Comparison of ENCODE assay signal across 24 cellular contexts in the genomic region with DNA sequence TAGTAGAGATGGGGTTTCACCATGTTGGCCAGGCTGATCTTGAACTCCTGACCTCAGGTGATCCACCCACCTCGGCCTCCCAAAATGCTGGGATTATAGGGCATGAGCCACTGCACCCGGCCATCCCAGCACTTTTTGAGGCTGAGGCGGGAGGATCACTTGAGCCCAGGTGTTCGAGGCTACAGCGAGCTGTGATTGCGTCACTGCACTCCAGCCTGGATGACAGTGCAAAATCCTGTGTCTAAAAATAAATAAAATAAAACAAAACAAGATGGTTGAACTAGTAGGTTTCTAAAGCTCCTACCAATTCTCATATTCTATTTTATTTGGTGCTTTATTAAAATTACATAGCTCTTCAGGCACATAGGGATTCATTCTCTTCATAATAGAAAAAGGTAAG.
DNase-seq lines count a peak whose midpoint lies in the region; ATAC-seq, FAIRE-seq and TF ChIP-seq lines count a peak whose summit lies in the region.
"Had no signal": no experiment of that assay in that cellular context is flagged by ENCODE, and none has a peak within 500 bp of the region (broad histone marks: within the 10 kb centered on the region; RNA-seq: fewer than 3 reads in every experiment).

No MANE protein-coding gene starts in this region.

- peaks cover 18% of the 10 kb centered on the region for H3F3A ChIP-seq in PC-9 (ENCODE audit: insufficient read depth, low read depth)

- TF ChIP-seq CTCF in HepG2 (CRISPR knock-in tag; IDR thresholded peaks at IDR 0.05): no peak
- TF ChIP-seq CTCF in right lobe of liver (IDR thresholded peaks at IDR 0.05): no peak
- no peak for TF ChIP-seq CTCF in PC-9 (conservative IDR thresholded peaks at IDR 0.05)
- TF ChIP-seq CTCF in fibroblast of mammary gland (conservative IDR thresholded peaks at IDR 0.05; ENCODE audit: control insufficient read depth, insufficient read depth, low read depth, low read length): no peak

- no peak overlapping the region for H3K27ac ChIP-seq in HepG2 (ENCODE audit: extremely low read length, insufficient read depth, low read length)
- H3K27ac ChIP-seq in right lobe of liver: no peak overlapping the region
- peak overlapping the region; percentile 99; the same call in 1 of the 2 replicates for H3K27ac ChIP-seq in PC-9
- H3K27ac ChIP-seq: 22Rv1 had no signal

- no peak overlapping the region for H3K4me2 ChIP-seq in HepG2 (ENCODE audit: low read depth, low read length)
- H3K4me2 ChIP-seq in PC-9: no peak overlapping the region
- H3K4me2 ChIP-seq: GM23338 had no signal

- no peak for FAIRE-seq in HepG2 (lab: Jason Lieb, UNC)
- FAIRE-seq: A204.1, D721Med, GM12878, GM19239 had no signal

- H3K4me3 ChIP-seq in HepG2 (replicated peaks in 1 of 3; ENCODE audit: insufficient read depth in 1 of 3, low read depth in 2 of 3, low read length in 3 of 3) (no peak overlapping the region), right lobe of liver (no peak overlapping the region), PC-9 (no peak overlapping the region), fibroblast of mammary gland (ENCODE audit: control insufficient read depth, low read depth, low read length) (no peak overlapping the region)
- H3K4me3 ChIP-seq: BLaER1 treated with 17β-estradiol and CSF1 and Interleukin-3, amounts not matched to agents 10 nM and 100 nM; GM12878; GM23338 had no signal

- TF ChIP-seq EP300 in HepG2 (IDR thresholded peaks at IDR 0.05; ENCODE audit: low read depth in 2 of 2, low read length in 2 of 2): no peak
- TF ChIP-seq EP300 in HepG2 (CRISPR knock-in tag; IDR thresholded peaks at IDR 0.05; ENCODE audit: borderline replicate concordance): no peak

- intact Hi-C loops in HepG2 (cut with micrococcal nuclease; ENCODE audit: unreplicated experiment): no loop called here
- intact Hi-C loops in right lobe of liver (cut with DNase I): no loop called here
- intact Hi-C loops in PC-9 (cut with micrococcal nuclease; ENCODE audit: unreplicated experiment): no loop called here

- in situ Hi-C loops in HepG2 (cut with HindIII; ENCODE audit: extremely low pct_ligation_motif_present, low pct_unique_long_range_greater_than_20kb): no loop called here

- H3K9me2 ChIP-seq in PC-9 (ENCODE audit: insufficient read depth): no peaks in the 10 kb centered on the region

- DNase-seq in HepG2 (ENCODE audit: low spot score) (no peak), right lobe of liver (no peak), PC-9 (no peak), fibroblast of mammary gland (ENCODE audit: low read depth) (peak; percentile 14), NCI-H2029 (lab: John Stamatoyannopoulos, UW) (no peak)
- DNase-seq: ACHN; AML-193; BE2C; CD4-positive, alpha-beta T cell; CD8-positive, alpha-beta memory T cell; DMS 273 treated with DMSO at 0.1 percent for 48 hours; DMS79; EL; GDM1; H7; HCEC 1CT had no signal

- TF ChIP-seq RAD21 in HepG2 (CRISPR knock-in tag; IDR thresholded peaks at IDR 0.05): no peak

- no peaks in the 10 kb centered on the region for H4K20me1 ChIP-seq in HepG2 (ENCODE audit: insufficient read depth, low read length)
- H4K20me1 ChIP-seq in PC-9 (ENCODE audit: insufficient read depth): no peaks in the 10 kb centered on the region
- H4K20me1 ChIP-seq: BLaER1 treated with 17β-estradiol and CSF1 and Interleukin-3, amounts not matched to agents 10 nM and 100 nM had no signal

- no peak overlapping the region for H2AFZ ChIP-seq in HepG2 (ENCODE audit: low read length)
- H2AFZ ChIP-seq in PC-9: no peak overlapping the region
- H2AFZ ChIP-seq: GM23338 had no signal

- H3K36me3 ChIP-seq in HepG2 (replicated peaks in 1 of 2; ENCODE audit: control insufficient read depth in 1 of 2, insufficient read depth in 2 of 2, low read length in 2 of 2): no peaks in the 10 kb centered on the region
- H3K36me3 ChIP-seq in right lobe of liver: no peaks in the 10 kb centered on the region
- no peaks in the 10 kb centered on the region for H3K36me3 ChIP-seq in PC-9 (ENCODE audit: low read depth)
- H3K36me3 ChIP-seq: BE2C; BLaER1 treated with 17β-estradiol and CSF1 and Interleukin-3, amounts not matched to agents 10 nM and 100 nM had no signal

- no peak overlapping the region for H3K9ac ChIP-seq in HepG2 (ENCODE audit: insufficient read depth, low read depth, low read length)
- H3K9ac ChIP-seq: BLaER1 treated with 17β-estradiol and CSF1 and Interleukin-3, amounts not matched to agents 10 nM and 100 nM had no signal

- 4% methylated on average over 6 of the region's 6 CpGs for WGBS in HepG2 (ENCODE audit: low lambda C conversion rate)
- 70% methylated on average over 5 of the region's 6 CpGs for WGBS in right lobe of liver (ENCODE audit: insufficient coverage, low coverage, low lambda C conversion rate, missing lambda C conversion rate)

- BruUV-seq in HepG2 (replicated peaks; lab: Mats Ljungman, UMichigan) (no TSS peak), PC-9 (replicated peaks; lab: Mats Ljungman, UMichigan) (no TSS peak)

- H3K27me3 ChIP-seq in HepG2 (ENCODE audit: control insufficient read depth in 1 of 2, insufficient read depth in 2 of 2, low read length in 2 of 2) (no peaks in the 10 kb centered on the region), right lobe of liver (no peaks in the 10 kb centered on the region), PC-9 (ENCODE audit: insufficient read depth, low read depth) (no peaks in the 10 kb centered on the region)
- H3K27me3 ChIP-seq: BE2C; BLaER1 treated with 17β-estradiol and CSF1 and Interleukin-3, amounts not matched to agents 10 nM and 100 nM had no signal

- POLR2A ChIA-PET in HepG2 (lab: Yijun Ruan, JAX) (no interaction called here), PC-9 (lab: Charles Lee; ENCODE audit: unreplicated experiment) (no interaction called here)

- H3K9me3 ChIP-seq in HepG2 (ENCODE audit: low read length) (peaks cover 10% of the 10 kb centered on the region), right lobe of liver (no peaks in the 10 kb centered on the region), PC-9 (ENCODE audit: insufficient read depth, low read depth) (peaks cover 5% of the 10 kb centered on the region; the same call in 1 of the 2 replicates)
- H3K9me3 ChIP-seq: BE2C had no signal

- no peaks in the 10 kb centered on the region for H3K4me1 ChIP-seq in HepG2 (ENCODE audit: insufficient read depth, low read length)
- no peaks in the 10 kb centered on the region for H3K4me1 ChIP-seq in right lobe of liver
- H3K4me1 ChIP-seq in PC-9 (replicated peaks; ENCODE audit: insufficient read depth): peaks cover 36% of the 10 kb centered on the region
- H3K4me1 ChIP-seq: BE2C had no signal

- CTCF ChIA-PET in HepG2 (lab: Yijun Ruan, JAX; ENCODE audit: low intra/inter-chr PET ratio, low total read pairs) (no interaction called here), PC-9 (lab: Charles Lee) (no interaction called here)

- ATAC-seq in HepG2 (no peak), right lobe of liver (no peak), GM21447 (IDR thresholded peaks at IDR 0.05; ENCODE audit: unreplicated experiment) (no peak)
- ATAC-seq: GM12878, GM23338 had no signal

- no peaks in the 10 kb centered on the region for H3K79me2 ChIP-seq in HepG2 (ENCODE audit: insufficient read depth, low read length)
- no peaks in the 10 kb centered on the region for H3K79me2 ChIP-seq in PC-9 (ENCODE audit: low read depth)

- no peak for TF ChIP-seq POLR2A in HepG2 (IDR thresholded peaks at IDR 0.05; ENCODE audit: insufficient read depth in 1 of 2, low read depth in 2 of 2, low read length in 2 of 2)
- TF ChIP-seq POLR2A in right lobe of liver (IDR thresholded peaks at IDR 0.05): no peak

TF ChIP-seq in HepG2, 621 proteins besides CTCF, POLR2A, EP300 and RAD21:
- TF ChIP-seq ZNF761 (CRISPR knock-in tag; conservative IDR thresholded peaks at IDR 0.05) (no peak), CEBPB (IDR thresholded peaks at IDR 0.05; ENCODE audit: borderline replicate concordance, low read depth, low read length) (peak; percentile 37; the same call in 1 of the 2 replicates)
